In the genomic region with DNA sequence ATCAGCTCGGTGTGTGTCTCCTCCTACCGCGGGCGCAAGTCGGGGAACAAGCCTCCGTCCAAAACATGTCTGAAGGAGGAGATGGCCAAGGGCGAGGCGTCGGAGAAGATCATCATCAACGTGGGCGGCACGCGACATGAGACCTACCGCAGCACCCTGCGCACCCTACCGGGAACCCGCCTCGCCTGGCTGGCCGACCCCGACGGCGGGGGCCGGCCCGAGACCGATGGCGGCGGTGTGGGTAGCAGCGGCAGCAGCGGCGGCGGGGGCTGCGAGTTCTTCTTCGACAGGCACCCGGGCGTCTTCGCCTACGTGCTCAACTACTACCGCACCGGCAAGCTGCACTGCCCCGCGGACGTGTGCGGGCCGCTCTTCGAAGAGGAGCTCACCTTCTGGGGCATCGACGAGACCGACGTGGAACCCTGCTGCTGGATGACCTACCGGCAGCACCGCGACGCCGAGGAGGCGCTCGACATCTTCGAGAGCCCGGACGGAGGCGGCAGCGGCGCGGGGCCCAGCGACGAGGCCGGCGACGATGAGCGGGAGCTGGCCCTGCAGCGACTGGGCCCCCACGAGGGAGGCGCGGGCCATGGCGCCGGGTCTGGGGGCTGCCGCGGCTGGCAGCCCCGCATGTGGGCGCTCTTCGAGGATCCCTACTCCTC, we compare ENCODE assay signal across 8 cellular contexts. TPM values are rescaled to one million over a fixed set of nuclear protein-coding genes. Genes with fewer than 3 reads are reported as not detected.
DNase-seq lines count a peak whose midpoint lies in the region; ATAC-seq and TF ChIP-seq lines count a peak whose summit lies in the region.

No MANE protein-coding gene starts in this region.

- intact Hi-C loops in breast epithelium (cut with DNase I; ENCODE audit: low total_unique reads) (no loop called here), vagina (cut with DNase I) (no loop called here)

- peaks cover 3 to 28% of the 10 kb centered on the region in 2 donors for H3K4me1 ChIP-seq in breast epithelium
- peaks cover 0 to 18% of the 10 kb centered on the region in 2 donors for H3K4me1 ChIP-seq in muscle layer of duodenum (ENCODE audit: control insufficient read depth in 1 of 2, insufficient read depth in 2 of 2, low read length in 2 of 2)
- H3K4me1 ChIP-seq in vagina = peaks cover 52% of the 10 kb centered on the region

- TF ChIP-seq POLR2A in breast epithelium (IDR thresholded peaks at IDR 0.05) = no peak
- TF ChIP-seq POLR2A in vagina (IDR thresholded peaks at IDR 0.05) = no peak

- CTCF ChIA-PET in BJ (lab: Yijun Ruan, JAX) = interaction anchor here (5.9 to 18.4 kb wide), 3 partner anchors 95 to 248 kb away, joined by 77 to 1014 read pairs (median 331); partner anchors contain the start of genes PROK1 and RBM15

- H3K4me3 ChIP-seq in BJ (ENCODE audit: low read depth, low read length) (peak overlapping the region; percentile 52), MG63 (peak overlapping the region; percentile 63), breast epithelium (peak overlapping the region; percentile 79 to 98 (median 90)), muscle layer of duodenum (ENCODE audit: low read depth in 1 of 2, low read length in 2 of 2) (peak overlapping the region; percentile 44 to 72), vagina (peak overlapping the region; percentile 75 to 99)

- H3K36me3 ChIP-seq in BJ (ENCODE audit: control insufficient read depth, insufficient read depth, low read length) (no peaks in the 10 kb centered on the region; the same call in 1 of the 2 replicates), MG63 (no peaks in the 10 kb centered on the region; the same call in 1 of the 2 replicates), breast epithelium (no peaks in the 10 kb centered on the region), muscle layer of duodenum (ENCODE audit: control insufficient read depth in 1 of 2, insufficient read depth in 2 of 2, low read length in 2 of 2) (no peaks in the 10 kb centered on the region), vagina (no peaks in the 10 kb centered on the region)

- no peak for ATAC-seq in GM19467 (IDR thresholded peaks at IDR 0.05; ENCODE audit: unreplicated experiment)

- no peaks in the 10 kb centered on the region for H3K9me3 ChIP-seq in MG63
- no peaks in the 10 kb centered on the region for H3K9me3 ChIP-seq in breast epithelium
- no peaks in the 10 kb centered on the region for H3K9me3 ChIP-seq in muscle layer of duodenum (ENCODE audit: control insufficient read depth in 1 of 2, low read length in 2 of 2)
- H3K9me3 ChIP-seq in vagina = no peaks in the 10 kb centered on the region

- no peaks in the 10 kb centered on the region for H3K27me3 ChIP-seq in BJ (ENCODE audit: control insufficient read depth, insufficient read depth, low read length)
- no peaks in the 10 kb centered on the region for H3K27me3 ChIP-seq in MG63
- no peaks in the 10 kb centered on the region for H3K27me3 ChIP-seq in breast epithelium
- H3K27me3 ChIP-seq in muscle layer of duodenum (ENCODE audit: low read depth, low read length) = no peaks in the 10 kb centered on the region
- H3K27me3 ChIP-seq in vagina = no peaks in the 10 kb centered on the region

- POLR2A ChIA-PET in BJ (lab: Charles Lee) = no interaction called here

- DNase-seq in BJ (ENCODE audit: low read depth) = no peak
- DNase-seq in MG63 = no peak
- DNase-seq in breast epithelium (ENCODE audit: low spot score in 2 of 2) = no peak
- no peak for DNase-seq in vagina (ENCODE audit: extremely low spot score in 2 of 2)
- no peak for DNase-seq in NCI-H146 treated with DMSO at 0.1 percent for 48 hours (lab: John Stamatoyannopoulos, UW; ENCODE audit: unreplicated experiment)
- no peak for DNase-seq in NCI-H1694 treated with DMSO at 0.1 percent for 48 hours (lab: John Stamatoyannopoulos, UW)

- no peak for TF ChIP-seq CTCF in BJ (IDR thresholded peaks at IDR 0.05; ENCODE audit: insufficient read depth, low read depth, low read length)
- TF ChIP-seq CTCF in breast epithelium (IDR thresholded peaks at IDR 0.05) = no peak
- no peak for TF ChIP-seq CTCF in vagina (IDR thresholded peaks at IDR 0.05)

- peak overlapping the region; percentile 95 to 96 for H3K27ac ChIP-seq in breast epithelium
- no peak overlapping the region for H3K27ac ChIP-seq in muscle layer of duodenum (ENCODE audit: low read length)
- H3K27ac ChIP-seq in vagina = peak overlapping the region; percentile 95

RNA-seq across cellular contexts. Expression of gene KCNC4, which starts 1.5 kb away (rescaled TPM):
- polyA plus RNA-seq in BJ (2011; rRNA removed) = 1.6 and 2.6 TPM in 2 replicates
- polyA minus RNA-seq in BJ (2011; rRNA and poly(A)+ RNA removed) = 3.0 and 3.2 TPM in 2 replicates
- 3.1 and 4.4 TPM in 2 replicates for total RNA-seq in MG63 (2014; rRNA removed; shearing (Covaris generic); ENCODE audit: low replicate concordance)
- total RNA-seq in breast epithelium (10 to 100 TPM in 1 of 3 donors, 1 to 10 TPM in 2; 3.8 to 12.6 (median 5.2) TPM), vagina (10.1 TPM)
